18 cellular contexts compared by ENCODE assay signal in the genomic region with DNA sequence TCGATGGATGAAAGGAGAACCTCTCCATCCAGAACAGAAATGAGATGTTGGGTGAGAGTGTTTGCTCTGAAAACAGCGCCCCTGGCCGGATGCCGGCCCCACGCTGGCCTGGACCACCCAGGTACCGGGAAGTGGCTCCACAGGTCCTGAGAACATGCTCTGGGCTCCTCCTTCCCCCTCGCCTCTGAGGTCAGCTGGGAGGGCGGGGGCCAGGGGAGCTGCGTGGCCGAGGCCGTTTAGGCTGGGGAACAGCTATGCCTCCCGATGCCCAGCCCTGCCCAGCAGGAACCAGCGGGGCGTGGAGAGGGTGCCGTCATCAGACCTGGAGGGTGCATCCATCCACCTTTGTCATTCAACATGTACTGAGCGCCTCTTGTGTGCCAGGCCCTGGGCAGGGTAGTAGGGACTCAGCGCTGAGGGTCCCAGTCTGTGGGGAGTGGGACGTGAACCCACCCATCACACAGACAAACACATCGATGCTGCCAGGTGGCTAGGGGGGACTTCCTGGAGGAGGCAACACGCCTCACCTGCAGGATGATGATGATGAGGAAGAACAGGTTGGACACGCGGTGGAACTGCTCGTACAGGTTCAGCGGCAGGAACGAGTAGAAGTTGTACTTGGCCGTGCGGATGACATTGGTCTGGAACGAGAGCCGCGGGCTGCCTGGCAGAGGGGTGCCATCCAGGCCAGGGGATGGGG. TPM values are rescaled to one million over a fixed set of nuclear protein-coding genes. Genes with fewer than 3 reads are reported as not detected.
DNase-seq lines count a peak whose midpoint lies in the region; ATAC-seq, FAIRE-seq and TF ChIP-seq lines count a peak whose summit lies in the region.
"Had no signal": no experiment of that assay in that cellular context is flagged by ENCODE, and none has a peak within 500 bp of the region (broad histone marks: within the 10 kb centered on the region; RNA-seq: fewer than 3 reads in every experiment).

No MANE protein-coding gene starts in this region.

- H3K36me3 Mint-ChIP-seq in activated CD4-positive, alpha-beta T cell treated with anti-CD3 and anti-CD28 coated beads, Interleukin-2, amount 10 ng/mL, durations not matched to agents 7 days and 5 days (ENCODE audit: low read depth), result no peaks in the 10 kb centered on the region
- H3K36me3 Mint-ChIP-seq in activated T-helper 1 cell treated with anti-CD3 and anti-CD28 coated beads, Interleukin-12 subunit alpha, Interleukin-12 subunit beta, Interleukin-2, Interleukin-4 antibody, amounts not matched to agents 30 ng/mL and 10 ng/mL and 1 ng/mL, durations not matched to agents 14 hours and 24 hours and 36 hours (ENCODE audit: low read depth), result peaks cover under 1% of the 10 kb centered on the region
- H3K36me3 Mint-ChIP-seq in activated T-cell treated with anti-CD3 and anti-CD28 coated beads, Interleukin-2, amount 50 U/mL, for 72 hours (ENCODE audit: insufficient read depth in 2 of 2), result no peaks in the 10 kb centered on the region

- CTCF ChIA-PET in activated CD4-positive, alpha-beta T cell treated with anti-CD3 and anti-CD28 coated beads, Interleukin-2, amount 10 ng/mL, durations not matched to agents 7 days and 5 days (lab: Charles Lee), result interaction anchor here (0.7 to 2.5 kb wide), 2 partner anchors 13 to 18 kb away, joined by 3 to 6 read pairs; no protein-coding TSS in a partner anchor

- no peaks in the 10 kb centered on the region for H3K27me3 Mint-ChIP-seq in activated CD4-positive, alpha-beta T cell treated with anti-CD3 and anti-CD28 coated beads, Interleukin-2, amount 10 ng/mL, durations not matched to agents 7 days and 5 days
- H3K27me3 Mint-ChIP-seq in activated T-helper 1 cell treated with anti-CD3 and anti-CD28 coated beads, Interleukin-12 subunit alpha, Interleukin-12 subunit beta, Interleukin-2, Interleukin-4 antibody, amounts not matched to agents 30 ng/mL and 10 ng/mL and 1 ng/mL, durations not matched to agents 14 hours and 24 hours and 36 hours (ENCODE audit: insufficient read depth), result no peaks in the 10 kb centered on the region
- no peaks in the 10 kb centered on the region for H3K27me3 Mint-ChIP-seq in activated T-cell treated with anti-CD3 and anti-CD28 coated beads, Interleukin-2, amount 50 U/mL, for 72 hours (ENCODE audit: low read depth)
- H3K27me3 Mint-ChIP-seq: CD4-positive, alpha-beta T cell had no signal

- no peaks in the 10 kb centered on the region for H3K27me3 ChIP-seq in bronchial epithelial cell (ENCODE audit: control insufficient read depth, insufficient read depth, low read length)

- H3K27ac Mint-ChIP-seq in activated CD4-positive, alpha-beta T cell treated with anti-CD3 and anti-CD28 coated beads, Interleukin-2, amount 10 ng/mL, durations not matched to agents 7 days and 5 days, result peak overlapping the region; percentile 46
- H3K27ac Mint-ChIP-seq in activated T-helper 1 cell treated with anti-CD3 and anti-CD28 coated beads, Interleukin-12 subunit alpha, Interleukin-12 subunit beta, Interleukin-2, Interleukin-4 antibody, amounts not matched to agents 30 ng/mL and 10 ng/mL and 1 ng/mL, durations not matched to agents 14 hours and 24 hours and 36 hours, result no peak overlapping the region
- H3K27ac Mint-ChIP-seq in activated T-cell treated with anti-CD3 and anti-CD28 coated beads, Interleukin-2, amount 50 U/mL, for 72 hours, result no peak overlapping the region
- H3K27ac Mint-ChIP-seq: CD4-positive, alpha-beta T cell had no signal

- H3K4me3 ChIP-seq in bronchial epithelial cell (ENCODE audit: low read depth, low read length), result no peak overlapping the region

- no peak overlapping the region for H3K4me3 Mint-ChIP-seq in activated CD4-positive, alpha-beta T cell treated with anti-CD3 and anti-CD28 coated beads, Interleukin-2, amount 10 ng/mL, durations not matched to agents 7 days and 5 days
- no peak overlapping the region for H3K4me3 Mint-ChIP-seq in activated T-helper 1 cell treated with anti-CD3 and anti-CD28 coated beads, Interleukin-12 subunit alpha, Interleukin-12 subunit beta, Interleukin-2, Interleukin-4 antibody, amounts not matched to agents 30 ng/mL and 10 ng/mL and 1 ng/mL, durations not matched to agents 14 hours and 24 hours and 36 hours
- H3K4me3 Mint-ChIP-seq in activated T-cell treated with anti-CD3 and anti-CD28 coated beads, Interleukin-2, amount 50 U/mL, for 72 hours, result no peak overlapping the region

- no peak for TF ChIP-seq CTCF in bronchial epithelial cell (IDR thresholded peaks at IDR 0.05; ENCODE audit: insufficient read depth, low read length, severe bottlenecking)

- no peaks in the 10 kb centered on the region for H3K36me3 ChIP-seq in bronchial epithelial cell (ENCODE audit: control insufficient read depth, insufficient read depth, low read length)

- no peak for DNase-seq in activated CD4-positive, alpha-beta T cell treated with anti-CD3 and anti-CD28 coated beads, Interleukin-2, amount 10 ng/mL, durations not matched to agents 7 days and 5 days
- DNase-seq in activated CD4-positive, alpha-beta T cell treated with anti-CD3 and anti-CD28 coated beads for 1 hour, result no peak
- DNase-seq in bronchial epithelial cell (ENCODE audit: low read depth), result no peak
- peak; percentile 71 for DNase-seq in kidney tubule cell (ENCODE audit: low spot score)
- DNase-seq in sciatic nerve (ENCODE audit: low spot score), result no peak
- no peak for DNase-seq in activated T-helper 1 cell treated with anti-CD3 and anti-CD28 coated beads, Interleukin-12 subunit alpha, Interleukin-12 subunit beta, Interleukin-2, Interleukin-4 antibody, amounts not matched to agents 30 ng/mL and 10 ng/mL and 1 ng/mL, durations not matched to agents 14 hours and 24 hours and 36 hours (ENCODE audit: low spot score)
- no peak for DNase-seq in activated T-cell treated with anti-CD3 and anti-CD28 coated beads, Interleukin-2, amount 50 U/mL, for 72 hours
- DNase-seq: CD4-positive, alpha-beta T cell; DMS153; GOT3; KBM-7; NCI-H1105; NCI-H2081 treated with DMSO at 0.1 percent for 48 hours; NCI-H510A treated with DMSO at 0.1 percent for 48 hours; NCI-H82 had no signal

- intact Hi-C loops in sciatic nerve (cut with DNase I), result no loop called here
- intact Hi-C loops in activated T-helper 1 cell treated with anti-CD3 and anti-CD28 coated beads, Interleukin-12 subunit alpha, Interleukin-12 subunit beta, Interleukin-2, Interleukin-4 antibody, amounts not matched to agents 30 ng/mL and 10 ng/mL and 1 ng/mL, durations not matched to agents 14 hours and 24 hours and 36 hours (cut with micrococcal nuclease), result no loop called here

- peaks cover 14% of the 10 kb centered on the region for H3K4me1 Mint-ChIP-seq in activated CD4-positive, alpha-beta T cell treated with anti-CD3 and anti-CD28 coated beads, Interleukin-2, amount 10 ng/mL, durations not matched to agents 7 days and 5 days
- peaks cover 14% of the 10 kb centered on the region for H3K4me1 Mint-ChIP-seq in activated T-helper 1 cell treated with anti-CD3 and anti-CD28 coated beads, Interleukin-12 subunit alpha, Interleukin-12 subunit beta, Interleukin-2, Interleukin-4 antibody, amounts not matched to agents 30 ng/mL and 10 ng/mL and 1 ng/mL, durations not matched to agents 14 hours and 24 hours and 36 hours (ENCODE audit: low read depth)
- peaks cover 13% of the 10 kb centered on the region for H3K4me1 Mint-ChIP-seq in activated T-cell treated with anti-CD3 and anti-CD28 coated beads, Interleukin-2, amount 50 U/mL, for 72 hours (ENCODE audit: low read depth)

- peak; percentile 91 for FAIRE-seq in bronchial epithelial cell (lab: Jason Lieb, UNC)
- FAIRE-seq: A204.1, GM12892, GM18507 had no signal

- no peak for ATAC-seq in sciatic nerve
- no peak for ATAC-seq in activated T-cell treated with anti-CD3 and anti-CD28 coated beads, Interleukin-2, amount 50 U/mL, for 72 hours (replicated peaks in 1 of 2)

- H3K9me3 Mint-ChIP-seq in activated CD4-positive, alpha-beta T cell treated with anti-CD3 and anti-CD28 coated beads, Interleukin-2, amount 10 ng/mL, durations not matched to agents 7 days and 5 days, result no peaks in the 10 kb centered on the region
- no peaks in the 10 kb centered on the region for H3K9me3 Mint-ChIP-seq in activated T-helper 1 cell treated with anti-CD3 and anti-CD28 coated beads, Interleukin-12 subunit alpha, Interleukin-12 subunit beta, Interleukin-2, Interleukin-4 antibody, amounts not matched to agents 30 ng/mL and 10 ng/mL and 1 ng/mL, durations not matched to agents 14 hours and 24 hours and 36 hours
- no peaks in the 10 kb centered on the region for H3K9me3 Mint-ChIP-seq in activated T-cell treated with anti-CD3 and anti-CD28 coated beads, Interleukin-2, amount 50 U/mL, for 72 hours
- H3K9me3 Mint-ChIP-seq: CD4-positive, alpha-beta T cell had no signal

- POLR2A ChIA-PET in activated CD4-positive, alpha-beta T cell treated with anti-CD3 and anti-CD28 coated beads, Interleukin-2, amount 10 ng/mL, durations not matched to agents 7 days and 5 days (lab: Charles Lee), result no interaction called here

RNA-seq across cellular contexts. Expression of a gene that starts 4.2 kb away (rescaled TPM):
- total RNA-seq in activated CD4-positive, alpha-beta T cell treated with anti-CD3 and anti-CD28 coated beads, Interleukin-2, amount 10 ng/mL, durations not matched to agents 7 days and 5 days, result 10 to 100 TPM; 22.2 to 28.8 TPM
- total RNA-seq in bronchial epithelial cell, result 0.26 and 1.4 TPM in 2 replicates
- 2.3 TPM for total RNA-seq in sciatic nerve
- 4.1 and 5.0 TPM in 2 replicates for total RNA-seq in activated T-helper 1 cell treated with anti-CD3 and anti-CD28 coated beads, Interleukin-12 subunit alpha, Interleukin-12 subunit beta, Interleukin-2, Interleukin-4 antibody, amounts not matched to agents 30 ng/mL and 10 ng/mL and 1 ng/mL, durations not matched to agents 14 hours and 24 hours and 36 hours
- 10 to 100 TPM; 12.1 to 12.8 TPM for total RNA-seq in activated T-cell treated with anti-CD3 and anti-CD28 coated beads, Interleukin-2, amount 50 U/mL, for 72 hours

RNA-seq across cellular contexts. Expression of a gene that starts 40.4 kb away (rescaled TPM):
- 10 to 100 TPM; 44.2 to 54.7 TPM for total RNA-seq in activated CD4-positive, alpha-beta T cell treated with anti-CD3 and anti-CD28 coated beads, Interleukin-2, amount 10 ng/mL, durations not matched to agents 7 days and 5 days
- total RNA-seq in bronchial epithelial cell (2.4 and 3.8 TPM in 2 replicates), sciatic nerve (34.2 TPM)
- total RNA-seq in activated T-helper 1 cell treated with anti-CD3 and anti-CD28 coated beads, Interleukin-12 subunit alpha, Interleukin-12 subunit beta, Interleukin-2, Interleukin-4 antibody, amounts not matched to agents 30 ng/mL and 10 ng/mL and 1 ng/mL, durations not matched to agents 14 hours and 24 hours and 36 hours, result 64.5 and 70.5 TPM in 2 replicates
- total RNA-seq in activated T-cell treated with anti-CD3 and anti-CD28 coated beads, Interleukin-2, amount 50 U/mL, for 72 hours, result 10 to 100 TPM; 41.4 to 46.5 TPM

RNA-seq across cellular contexts. Expression of a gene that starts 54.5 kb away (rescaled TPM):
- not detected for total RNA-seq in activated CD4-positive, alpha-beta T cell treated with anti-CD3 and anti-CD28 coated beads, Interleukin-2, amount 10 ng/mL, durations not matched to agents 7 days and 5 days
- total RNA-seq in bronchial epithelial cell, result under 0.01 TPM in 2 replicates
- not detected for total RNA-seq in sciatic nerve
- total RNA-seq in activated T-helper 1 cell treated with anti-CD3 and anti-CD28 coated beads, Interleukin-12 subunit alpha, Interleukin-12 subunit beta, Interleukin-2, Interleukin-4 antibody, amounts not matched to agents 30 ng/mL and 10 ng/mL and 1 ng/mL, durations not matched to agents 14 hours and 24 hours and 36 hours, result not detected in 2 replicates
- total RNA-seq in activated T-cell treated with anti-CD3 and anti-CD28 coated beads, Interleukin-2, amount 50 U/mL, for 72 hours, result not detected
- total RNA-seq: CD4-positive, alpha-beta T cell had no signal

RNA-seq across cellular contexts. Expression of a gene that starts 55.5 kb away (rescaled TPM):
- 10 to 100 TPM; 24.0 to 25.5 TPM for total RNA-seq in activated CD4-positive, alpha-beta T cell treated with anti-CD3 and anti-CD28 coated beads, Interleukin-2, amount 10 ng/mL, durations not matched to agents 7 days and 5 days
- 5.3 and 6.4 TPM in 2 replicates for total RNA-seq in bronchial epithelial cell
- 20.2 TPM for total RNA-seq in sciatic nerve
- total RNA-seq in activated T-helper 1 cell treated with anti-CD3 and anti-CD28 coated beads, Interleukin-12 subunit alpha, Interleukin-12 subunit beta, Interleukin-2, Interleukin-4 antibody, amounts not matched to agents 30 ng/mL and 10 ng/mL and 1 ng/mL, durations not matched to agents 14 hours and 24 hours and 36 hours, result 34.5 and 39.1 TPM in 2 replicates
- 10 to 100 TPM; 26.4 to 27.5 TPM for total RNA-seq in activated T-cell treated with anti-CD3 and anti-CD28 coated beads, Interleukin-2, amount 50 U/mL, for 72 hours
